16 cellular contexts compared by ENCODE assay signal in genomic region chr1:207306603-207307002, GRCh38. TPM values are rescaled to one million over a fixed set of nuclear protein-coding genes. Genes with fewer than 3 reads are reported as not detected.
DNase-seq lines count a peak whose midpoint lies in the region; ATAC-seq, FAIRE-seq and TF ChIP-seq lines count a peak whose summit lies in the region.
"Had no signal": no experiment of that assay in that cellular context is flagged by ENCODE, and none has a peak within 500 bp of the region (broad histone marks: within the 10 kb centered on the region; RNA-seq: fewer than 3 reads in every experiment).

No MANE protein-coding gene starts in this region.

- H3K9me3 ChIP-seq in HUES48 (ENCODE audit: control insufficient read depth, insufficient read depth, low read length): no peaks in the 10 kb centered on the region
- no peaks in the 10 kb centered on the region for H3K9me3 ChIP-seq in K562 (replicated peaks; ENCODE audit: control insufficient read depth, insufficient read depth, low read depth, low read length)
- H3K9me3 ChIP-seq in iPS-20b (ENCODE audit: insufficient read depth, low read depth, low read length): no peaks in the 10 kb centered on the region
- no peaks in the 10 kb centered on the region for H3K9me3 ChIP-seq in colonic mucosa
- H3K9me3 ChIP-seq: Caco-2 had no signal

- WGBS in K562 (ENCODE audit: insufficient coverage, low coverage, missing lambda C conversion rate): 10% methylated on average over 5 of the region's 5 CpGs

- TF ChIP-seq CTCF in Calu3 (IDR thresholded peaks at IDR 0.05; ENCODE audit: unreplicated experiment) (no peak), K562 (IDR thresholded peaks at IDR 0.05 in 2 of 3, conservative IDR thresholded peaks at IDR 0.05 in 1 of 3; ENCODE audit: insufficient read depth in 2 of 3, low read depth in 1 of 3, low read length in 3 of 3) (no peak), colonic mucosa (IDR thresholded peaks at IDR 0.05) (no peak)

- H3K4me2 ChIP-seq in K562 (ENCODE audit: insufficient read depth, low read length): peak overlapping the region; percentile 49
- H3K4me2 ChIP-seq: BLaER1 had no signal

- DNase-seq in Calu3: no peak
- peak in 2 of 4 experiments; percentile 56 for DNase-seq in K562 (ENCODE audit: extremely low read depth in 1 of 4, low spot score in 3 of 4)
- no peak for DNase-seq in NCI-H2196 treated with DMSO at 0.1 percent for 48 hours (lab: John Stamatoyannopoulos, UW; ENCODE audit: unreplicated experiment)
- no peak for DNase-seq in colonic mucosa
- no peak for DNase-seq in activated CD8-positive, alpha-beta T cell treated with anti-CD3 and anti-CD28 coated beads, Interleukin-2, amount 10 ng/mL, durations not matched to agents 7 days and 5 days
- DNase-seq in activated T-cell treated with anti-CD3 and anti-CD28 coated beads, Interleukin-2, amount 50 U/mL, for 1 hour: no peak
- DNase-seq: Caco-2; CD8-positive, alpha-beta memory T cell; DMS 273 treated with DMSO at 0.1 percent for 48 hours; GOT3 had no signal

- no peak for TF ChIP-seq RAD21 in K562 (CRISPR knock-in tag; conservative IDR thresholded peaks at IDR 0.05 in 1 of 2, IDR thresholded peaks at IDR 0.05 in 1 of 2)

- peak overlapping the region; percentile 1 for H3K27ac Mint-ChIP-seq in Calu3 (ENCODE audit: unreplicated experiment)
- H3K27ac Mint-ChIP-seq in activated CD8-positive, alpha-beta T cell treated with anti-CD3 and anti-CD28 coated beads, Interleukin-2, amount 10 ng/mL, durations not matched to agents 7 days and 5 days: no peak overlapping the region
- H3K27ac Mint-ChIP-seq: CD8-positive, alpha-beta memory T cell had no signal

- CTCF ChIA-PET in Calu3 (lab: Charles Lee): no interaction called here
- CTCF ChIA-PET in K562 (lab: Yijun Ruan, JAX; ENCODE audit: low intra/inter-chr PET ratio): no interaction called here
- CTCF ChIA-PET in activated CD8-positive, alpha-beta T cell treated with anti-CD3 and anti-CD28 coated beads, Interleukin-2, amount 10 ng/mL, durations not matched to agents 7 days and 5 days (lab: Charles Lee): interaction anchor here (1.2 to 2.1 kb wide), 2 partner anchors 10 to 99 kb away, joined by 4 to 7 read pairs; no protein-coding TSS in a partner anchor

- peaks cover 66% of the 10 kb centered on the region for H3K4me1 Mint-ChIP-seq in Calu3 (ENCODE audit: low read depth, unreplicated experiment)
- peaks cover 25% of the 10 kb centered on the region for H3K4me1 Mint-ChIP-seq in activated CD8-positive, alpha-beta T cell treated with anti-CD3 and anti-CD28 coated beads, Interleukin-2, amount 10 ng/mL, durations not matched to agents 7 days and 5 days (ENCODE audit: low read depth)

- H3K36me3 ChIP-seq in HUES48 (ENCODE audit: control insufficient read depth, insufficient read depth, low read length) (no peaks in the 10 kb centered on the region), K562 (ENCODE audit: control insufficient read depth, insufficient read depth, low read length) (no peaks in the 10 kb centered on the region), iPS-20b (ENCODE audit: insufficient read depth, low read depth, low read length) (no peaks in the 10 kb centered on the region), colonic mucosa (no peaks in the 10 kb centered on the region)
- H3K36me3 ChIP-seq: BLaER1 had no signal

- H3K4me1 ChIP-seq in HUES48 (ENCODE audit: control insufficient read depth, insufficient read depth, low read length) (peaks cover 24% of the 10 kb centered on the region), K562 (replicated peaks in 1 of 2; ENCODE audit: control insufficient read depth in 2 of 2, insufficient read depth in 2 of 2, low read length in 2 of 2) (peaks cover 19 to 44% of the 10 kb centered on the region in 2 experiments), iPS-20b (ENCODE audit: insufficient read depth, low read length) (peaks cover 12% of the 10 kb centered on the region; the same call in 1 of the 2 replicates), colonic mucosa (peaks cover 8% of the 10 kb centered on the region)

- H3K9ac ChIP-seq in HUES48 (ENCODE audit: low read depth, low read length): no peak overlapping the region
- peak overlapping the region in 1 of 2 experiments; percentile 41; a peak in 2 of 4 replicates for H3K9ac ChIP-seq in K562 (ENCODE audit: insufficient read depth in 1 of 2, low read depth in 2 of 2, low read length in 2 of 2)
- H3K9ac ChIP-seq in iPS-20b (ENCODE audit: low read depth, low read length): no peak overlapping the region
- H3K9ac ChIP-seq in colonic mucosa (ENCODE audit: low read depth in 2 of 2, low read length in 2 of 2): no peak overlapping the region
- H3K9ac ChIP-seq: BLaER1 had no signal

- peaks cover 12% of the 10 kb centered on the region for H3K36me3 Mint-ChIP-seq in Calu3 (ENCODE audit: insufficient read depth, unreplicated experiment)
- H3K36me3 Mint-ChIP-seq in activated CD8-positive, alpha-beta T cell treated with anti-CD3 and anti-CD28 coated beads, Interleukin-2, amount 10 ng/mL, durations not matched to agents 7 days and 5 days (ENCODE audit: low read depth): peaks cover 10% of the 10 kb centered on the region

- BruUV-seq in Calu3 (replicated peaks; lab: Mats Ljungman, UMichigan) (no TSS peak), K562 (replicated peaks; lab: Mats Ljungman, UMichigan) (no TSS peak)

- in situ Hi-C loops in K562 (cut with MboI): no loop called here

- H3K4me3 ChIP-seq in HUES48 (ENCODE audit: low read depth, low read length) (no peak overlapping the region), K562 (no peak overlapping the region), iPS-20b (ENCODE audit: low read length) (peak overlapping the region; percentile 0; the same call in 1 of the 2 replicates), colonic mucosa (no peak overlapping the region)
- H3K4me3 ChIP-seq: BLaER1 had no signal

- H3K27me3 ChIP-seq in HUES48 (ENCODE audit: control insufficient read depth, insufficient read depth, low read length): no peaks in the 10 kb centered on the region
- no peaks in the 10 kb centered on the region for H3K27me3 ChIP-seq in K562 (ENCODE audit: control insufficient read depth in 2 of 2, insufficient read depth in 2 of 2, low read length in 2 of 2)
- H3K27me3 ChIP-seq in iPS-20b (ENCODE audit: insufficient read depth, low read length): no peaks in the 10 kb centered on the region
- no peaks in the 10 kb centered on the region for H3K27me3 ChIP-seq in colonic mucosa
- H3K27me3 ChIP-seq: BLaER1 had no signal

- POLR2A ChIA-PET in K562 (lab: Yijun Ruan, JAX): interaction anchor here (0.9 kb wide), 2 partner anchors 23 to 313 kb away, joined by 3 read pairs; no protein-coding TSS in a partner anchor
- POLR2A ChIA-PET in activated CD8-positive, alpha-beta T cell treated with anti-CD3 and anti-CD28 coated beads, Interleukin-2, amount 10 ng/mL, durations not matched to agents 7 days and 5 days (lab: Charles Lee): no interaction called here

- H2AFZ ChIP-seq in K562 (ENCODE audit: low read depth, low read length): peak overlapping the region; percentile 75

- TF ChIP-seq EP300 in K562 (IDR thresholded peaks at IDR 0.05; ENCODE audit: low read length): no peak

- H3K79me2 ChIP-seq in K562 (ENCODE audit: control insufficient read depth, insufficient read depth, low read length): no peaks in the 10 kb centered on the region

- peaks cover 12% of the 10 kb centered on the region for H3K9me3 Mint-ChIP-seq in Calu3 (ENCODE audit: low read depth, unreplicated experiment)
- H3K9me3 Mint-ChIP-seq in activated CD8-positive, alpha-beta T cell treated with anti-CD3 and anti-CD28 coated beads, Interleukin-2, amount 10 ng/mL, durations not matched to agents 7 days and 5 days (ENCODE audit: insufficient read depth): peaks cover 14% of the 10 kb centered on the region

- ATAC-seq in K562: peak; percentile 39
- no peak for ATAC-seq in activated CD8-positive, alpha-beta T cell treated with anti-CD3 and anti-CD28 coated beads, Interleukin-2, amount 10 ng/mL, durations not matched to agents 7 days and 5 days
- ATAC-seq: HCT116 had no signal

- H3K27me3 Mint-ChIP-seq in Calu3 (ENCODE audit: unreplicated experiment): no peaks in the 10 kb centered on the region
- no peaks in the 10 kb centered on the region for H3K27me3 Mint-ChIP-seq in activated CD8-positive, alpha-beta T cell treated with anti-CD3 and anti-CD28 coated beads, Interleukin-2, amount 10 ng/mL, durations not matched to agents 7 days and 5 days (ENCODE audit: low read depth)

- no peak overlapping the region for H3K4me3 Mint-ChIP-seq in Calu3 (ENCODE audit: low read depth, unreplicated experiment)
- H3K4me3 Mint-ChIP-seq in activated CD8-positive, alpha-beta T cell treated with anti-CD3 and anti-CD28 coated beads, Interleukin-2, amount 10 ng/mL, durations not matched to agents 7 days and 5 days: no peak overlapping the region
- H3K4me3 Mint-ChIP-seq: CD8-positive, alpha-beta memory T cell had no signal

- no peaks in the 10 kb centered on the region for H4K20me1 ChIP-seq in K562 (replicated peaks; ENCODE audit: control insufficient read depth, insufficient read depth, low read length)
- H4K20me1 ChIP-seq: BLaER1 had no signal

- peak; percentile 70 for FAIRE-seq in K562 (lab: Jason Lieb, UNC)
- FAIRE-seq: A204.1, HTR-8/SVneo had no signal

- peak overlapping the region; percentile 36 for H3K27ac ChIP-seq in HUES48 (ENCODE audit: low read depth, low read length)
- peak overlapping the region; percentile 30; the same call in 2 of the 3 replicates for H3K27ac ChIP-seq in K562 (ENCODE audit: extremely low read depth, low read depth, low read length)
- no peak overlapping the region for H3K27ac ChIP-seq in iPS-20b (ENCODE audit: low read length)
- H3K27ac ChIP-seq in colonic mucosa: no peak overlapping the region
- H3K27ac ChIP-seq: BLaER1 had no signal

- no peak for TF ChIP-seq POLR2A in K562 (conservative IDR thresholded peaks at IDR 0.05)

- no peaks in the 10 kb centered on the region for H3K9me1 ChIP-seq in K562 (ENCODE audit: control insufficient read depth, insufficient read depth, low read length)

- intact Hi-C loops in Calu3 (cut with micrococcal nuclease; ENCODE audit: unreplicated experiment): no loop called here
- intact Hi-C loops in K562 (cut with micrococcal nuclease): no loop called here
- intact Hi-C loops in colonic mucosa (cut with DNase I): no loop called here

RNA-seq across cellular contexts. Expression of gene CD55, which starts 14.9 kb away (rescaled TPM):
- 106 and 126 TPM in 2 replicates for total RNA-seq in Calu3 (2022)
- total RNA-seq in K562 (2011; cell fraction: chromatin; rRNA removed; ENCODE audit: low replicate concordance): 122 and 219 TPM in 2 replicates
- 126 and 131 TPM in 2 replicates for total RNA-seq in K562 (2011; cell fraction: nucleolus; rRNA removed)
- 167 and 170 TPM in 2 replicates for total RNA-seq in K562 (2011; cell fraction: nucleoplasm; rRNA removed)
- total RNA-seq in K562 (2014; rRNA removed): 98.4 and 112 TPM in 2 replicates
- total RNA-seq in K562 (2014; rRNA removed; fragmentation: Illumina TruSeq; extraction: Trizol): 96.2 and 124 TPM in 2 replicates
- 81.5 and 84.0 TPM in 2 replicates for total RNA-seq in K562 (2015; rRNA removed; fragmentation: Illumina TruSeq; extraction: Trizol)
- 96.0 and 104 TPM in 2 replicates for total RNA-seq in K562 (2021)
- polyA plus RNA-seq in K562 (2011; rRNA removed): 137 and 150 TPM in 2 replicates
- 53.0 and 98.2 TPM in 2 replicates for polyA plus RNA-seq in K562 (2011; cell fraction: cytosol; rRNA removed)
- polyA plus RNA-seq in K562 (2011; cell fraction: nucleus; rRNA removed): 69.4 and 92.8 TPM in 2 replicates
- 72.7 and 169 TPM in 2 replicates for polyA plus RNA-seq in K562 (2012)
- 94.8 and 144 TPM in 2 replicates for polyA plus RNA-seq in K562 (2014; fragmentation: Illumina TruSeq; extraction: Trizol)
- polyA plus RNA-seq in K562 (2014; fragmentation: Nextera tagmentation; extraction: Ambion mirVana): 10 to 100 TPM; 17.7 to 29.4 TPM
- 97.0 and 98.6 TPM in 2 replicates for polyA plus RNA-seq in K562 (2014; rRNA removed)
- polyA minus RNA-seq in K562 (2011; rRNA and poly(A)+ RNA removed): 180 and 193 TPM in 2 replicates
- polyA minus RNA-seq in K562 (2011; cell fraction: cytosol; rRNA and poly(A)+ RNA removed): 46.6 and 55.4 TPM in 2 replicates
- 97.5 and 128 TPM in 2 replicates for polyA minus RNA-seq in K562 (2011; cell fraction: nucleus; rRNA and poly(A)+ RNA removed)
- 10 to 100 TPM; 49.4 to 70.7 TPM for total RNA-seq in colonic mucosa
- total RNA-seq in activated CD8-positive, alpha-beta T cell treated with anti-CD3 and anti-CD28 coated beads, Interleukin-2, amount 10 ng/mL, durations not matched to agents 7 days and 5 days: 10 to 100 TPM; 82.1 to 85.5 TPM

Comparison
In these comparisons a context has a peak if more than half of its experiments do, and no peak if none do; other contexts are left out.
1. H3K27ac ChIP-seq: peak in HUES48 (single experiment) and K562 (single experiment); none in iPS-20b (single experiment) and colonic mucosa (single experiment).